In genomic region chr1:245986404-245987221, GRCh38 we compare ENCODE assay signal across 10 cellular contexts.
DNase-seq lines count a peak whose midpoint lies in the region; ATAC-seq and TF ChIP-seq lines count a peak whose summit lies in the region.
"Had no signal": no experiment of that assay in that cellular context is flagged by ENCODE, and none has a peak within 500 bp of the region (broad histone marks: within the 10 kb centered on the region; RNA-seq: fewer than 3 reads in every experiment).

No MANE protein-coding gene starts in this region.

- H3K9ac ChIP-seq in adipocyte (ENCODE audit: low read length): peak overlapping the region; percentile 13

- BruUV-seq in A673 (replicated peaks; lab: Mats Ljungman, UMichigan): no TSS peak

- TF ChIP-seq RAD21 in Ishikawa (IDR thresholded peaks at IDR 0.05; ENCODE audit: low read depth): no peak

- peak overlapping the region; percentile 14 for H3K4me3 ChIP-seq in A673 (ENCODE audit: low read depth, low read length, poor library complexity, severe bottlenecking)
- H3K4me3 ChIP-seq in adipocyte (ENCODE audit: low read length): peak overlapping the region; percentile 57

- intact Hi-C loops in A673 (cut with micrococcal nuclease; ENCODE audit: unreplicated experiment): no loop called here

- H3K9me3 ChIP-seq in A673 (ENCODE audit: low read depth, low read length, poor library complexity, severe bottlenecking) (no peaks in the 10 kb centered on the region), adipocyte (ENCODE audit: control insufficient read depth, low read length) (no peaks in the 10 kb centered on the region)

- DNase-seq in A673 (ENCODE audit: low spot score) (peak; percentile 78), adipocyte (ENCODE audit: low read depth) (peak; percentile 84), inferior parietal cortex (ENCODE audit: extremely low spot score) (peak; percentile 26), NCI-H187 treated with DMSO at 0.1 percent for 48 hours (lab: John Stamatoyannopoulos, UW) (no peak), NOMO-1 treated with DMSO at 0.1 percent for 48 hours (lab: John Stamatoyannopoulos, UW; ENCODE audit: unreplicated experiment) (no peak)
- DNase-seq: foreskin melanocyte, naive B cell had no signal

- peak overlapping the region; percentile 45 for H3K27ac ChIP-seq in A673 (ENCODE audit: low read depth, low read length, poor library complexity, severe bottlenecking)

- ATAC-seq in GM18870 (IDR thresholded peaks at IDR 0.05; ENCODE audit: unreplicated experiment) (no peak), HG02840 (IDR thresholded peaks at IDR 0.05; ENCODE audit: low FRiP score, unreplicated experiment) (no peak)

- CTCF ChIA-PET in A673 (lab: Charles Lee): interaction anchor here (1.0 kb wide), 1 partner anchor 98 kb away, joined by 3 read pairs; no protein-coding TSS in a partner anchor

- no peaks in the 10 kb centered on the region for H3K36me3 ChIP-seq in A673 (ENCODE audit: insufficient read depth, low read length, poor library complexity, severe bottlenecking)
- H3K36me3 ChIP-seq in adipocyte (ENCODE audit: control insufficient read depth, insufficient read depth, low read length, severe bottlenecking): no peaks in the 10 kb centered on the region

- H3K4me1 ChIP-seq in A673 (ENCODE audit: insufficient read depth, low read length, poor library complexity, severe bottlenecking) (peaks cover 12% of the 10 kb centered on the region), adipocyte (ENCODE audit: control insufficient read depth, insufficient read depth, low read length) (peaks cover 15% of the 10 kb centered on the region)

- peak; percentile 29; the same call in 1 of the 2 replicates for TF ChIP-seq EP300 in Ishikawa (IDR thresholded peaks at IDR 0.05; ENCODE audit: borderline replicate concordance)

- H3K27me3 ChIP-seq in A673 (replicated peaks; ENCODE audit: insufficient read depth, low read depth, low read length, poor library complexity): no peaks in the 10 kb centered on the region
- no peaks in the 10 kb centered on the region for H3K27me3 ChIP-seq in adipocyte (replicated peaks; ENCODE audit: control insufficient read depth, insufficient read depth, low read length)

- TF ChIP-seq CTCF in A673 (conservative IDR thresholded peaks at IDR 0.05; ENCODE audit: low read depth, low read length): no peak

- POLR2A ChIA-PET in A673 (lab: Charles Lee; ENCODE audit: low non-redundant PET): no interaction called here

TF ChIP-seq in Ishikawa, 13 proteins besides CTCF, POLR2A, EP300 and RAD21:
- peak; percentile 69 for TF ChIP-seq NFIC (IDR thresholded peaks at IDR 0.05)
- 0 out of 2 replicates have a peak, but pooled peaks have one; percentile 27 for TF ChIP-seq TEAD4 (IDR thresholded peaks at IDR 0.05)
- TF ChIP-seq EGR1 (IDR thresholded peaks at IDR 0.05): peak; percentile 80
- 0 out of 2 replicates have a peak, but pooled peaks have one; percentile 44 for TF ChIP-seq CEBPB (IDR thresholded peaks at IDR 0.05)
- no peak for TF ChIP-seq YY1 (IDR thresholded peaks at IDR 0.05; ENCODE audit: low read depth)

Comparison
In these comparisons a context has a peak if more than half of its experiments do, and no peak if none do; other contexts are left out.
1. DNase-seq: peak in A673 (single experiment), adipocyte (single experiment) and inferior parietal cortex (single experiment); none in NCI-H187 treated with DMSO at 0.1 percent for 48 hours (single experiment) and NOMO-1 treated with DMSO at 0.1 percent for 48 hours (single experiment).